Comparison of ENCODE assay signal across 24 cellular contexts in genomic region chr16:87667946-87668345, GRCh38.
"Had no signal": no experiment of that assay in that cellular context is flagged by ENCODE, and none has a peak within 500 bp of the region (broad histone marks: within the 10 kb centered on the region; RNA-seq: fewer than 3 reads in every experiment).

No MANE protein-coding gene starts in this region.

- H3K9me3 ChIP-seq: left ventricle myocardium inferior, pancreas, prostate gland, suprapubic skin, thoracic aorta, tibial artery, upper lobe of right lung had no signal

- H3K4me1 ChIP-seq: left ventricle myocardium inferior, pancreas, prostate gland, suprapubic skin, tibial artery, upper lobe of right lung had no signal

- H3K27me3 ChIP-seq: pancreas, upper lobe of right lung had no signal

- H3K4me3 ChIP-seq: left ventricle myocardium inferior, lung, pancreas, prostate gland, skin epidermis, suprapubic skin, thoracic aorta, tibial artery, upper lobe of right lung had no signal

- H3K36me3 ChIP-seq: left ventricle myocardium inferior, pancreas, prostate gland, suprapubic skin, thoracic aorta, tibial artery, upper lobe of right lung had no signal

- ATAC-seq: natural killer cell, pancreas, right cardiac atrium, sciatic nerve, upper lobe of right lung had no signal

- FAIRE-seq: pancreas, urothelium cell line had no signal

- DNase-seq: islet precursor cell; left ventricle myocardium inferior; mesendoderm; naive B cell; natural killer cell; nucleus accumbens; posterior cingulate gyrus; retina; stimulated activated CD4-positive, alpha-beta T cell treated with anti-CD3 and anti-CD28 coated beads, Interleukin-12 subunit alpha, Interleukin-12 subunit beta, amount 100 ng/mL, for 4 hours; stimulated activated CD4-positive, alpha-beta T cell treated with anti-CD3 and anti-CD28 coated beads, Interleukin-15, amount 100 ng/mL, for 24 hours; stimulated activated CD4-positive, alpha-beta T cell treated with anti-CD3 and anti-CD28 coated beads, Interleukin-2, amount 100 ng/mL, for 24 hours; stimulated activated CD4-positive, alpha-beta T cell treated with anti-CD3 and anti-CD28 coated beads, Interleukin-4, amount 100 ng/mL, for 1 hour; stimulated activated naive CD4-positive, alpha-beta T cell; tibial artery; upper lobe of right lung had no signal

- H3K27ac ChIP-seq: left ventricle myocardium inferior, pancreas, prostate gland, skin epidermis, suprapubic skin, thoracic aorta, tibial artery, upper lobe of right lung had no signal
